ENCODE assay signal across 27 cellular contexts in genomic region chr6:122809001-122809400, GRCh38. TPM values are rescaled to one million over a fixed set of nuclear protein-coding genes. Genes with fewer than 3 reads are reported as not detected.
"Had no signal": no experiment of that assay in that cellular context is flagged by ENCODE, and none has a peak within 500 bp of the region (broad histone marks: within the 10 kb centered on the region; RNA-seq: fewer than 3 reads in every experiment).

No MANE protein-coding gene starts in this region.

- DNase-seq: activated CD4-positive, alpha-beta memory T cell treated with anti-CD3 and anti-CD28 coated beads for 36 hours; activated CD4-positive, alpha-beta T cell treated with anti-CD3 and anti-CD28 coated beads, Interleukin-2, amount 10 ng/mL, durations not matched to agents 7 days and 5 days; activated CD4-positive, CD25-positive, alpha-beta regulatory T cell; activated CD8-positive, alpha-beta memory T cell treated with anti-CD3 and anti-CD28 coated beads for 24 hours; activated gamma-delta T cell; activated naive CD4-positive, alpha-beta T cell treated with anti-CD3 and anti-CD28 coated beads for 36 hours; activated T-cell treated with anti-CD3 and anti-CD28 coated beads for 4 hours; activated T-cell treated with anti-CD3 and anti-CD28 coated beads, Interleukin-2, amount 50 U/mL, for 48 hours; amygdala; brain microvascular endothelial cell; cerebellar nuclear complex; MG63; MV-4-11; NCI-H1105; NCI-H1436 treated with DMSO at 0.1 percent for 48 hours; NCI-H187; NCI-H2081; NCI-H510A treated with DMSO at 0.1 percent for 48 hours; Peyer's patch; Right ventricle myocardium superior; SJCRH30; T-helper 2 cell; T1000 had no signal

- H3K9me3 ChIP-seq: MG63, Peyer's patch, SJCRH30 had no signal

- H3K4me3 ChIP-seq: cardiac muscle cell, MG63, Peyer's patch, SJCRH30 had no signal

- H3K4me1 ChIP-seq: Peyer's patch had no signal

- H3K27ac ChIP-seq: brain microvascular endothelial cell, cardiac muscle cell, RWPE1, SJCRH30, VCaP had no signal

- H3K27me3 ChIP-seq: brain microvascular endothelial cell, cardiac muscle cell, MG63, Peyer's patch, SJCRH30 had no signal

- ATAC-seq: activated T-helper 17 cell treated with anti-CD3 and anti-CD28 coated beads, Interleukin-2, amount 50 U/mL, for 72 hours had no signal

- H3K36me3 ChIP-seq: brain microvascular endothelial cell, MG63 had no signal

RNA-seq across cellular contexts. Expression of gene FABP7, which starts 29.5 kb away (rescaled TPM):
- total RNA-seq: activated CD4-positive, alpha-beta memory T cell treated with anti-CD3 and anti-CD28 coated beads for 36 hours; activated CD4-positive, alpha-beta T cell treated with anti-CD3 and anti-CD28 coated beads, Interleukin-2, amount 10 ng/mL, durations not matched to agents 7 days and 5 days; activated naive CD4-positive, alpha-beta T cell treated with anti-CD3 and anti-CD28 coated beads for 36 hours; activated T-helper 17 cell treated with anti-CD3 and anti-CD28 coated beads, Interleukin-2, amount 50 U/mL, for 72 hours; Peyer's patch; Right ventricle myocardium superior had no signal
